15 cellular contexts compared by ENCODE assay signal in the genomic region with DNA sequence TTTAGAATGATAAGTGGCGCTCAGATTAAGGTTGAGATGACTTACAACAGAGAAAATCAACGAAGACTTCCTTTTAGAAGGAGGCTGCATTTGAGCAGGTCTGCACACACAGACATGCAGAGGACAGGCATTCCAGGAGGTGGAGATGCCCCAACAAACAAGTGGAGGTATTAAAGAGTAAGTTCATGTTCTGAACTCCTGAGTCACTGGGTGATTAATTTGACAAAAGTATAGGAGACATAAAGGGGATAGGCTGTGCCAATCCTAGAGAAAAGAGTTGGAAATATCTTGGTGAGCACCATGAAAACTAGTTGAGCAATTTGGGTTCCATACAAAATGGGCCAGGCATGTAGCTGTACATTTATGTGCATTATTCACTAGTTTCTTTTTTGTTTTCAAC. TPM values are rescaled to one million over a fixed set of nuclear protein-coding genes. Genes with fewer than 3 reads are reported as not detected.
DNase-seq lines count a peak whose midpoint lies in the region; TF ChIP-seq lines count a peak whose summit lies in the region.
"Had no signal": no experiment of that assay in that cellular context is flagged by ENCODE, and none has a peak within 500 bp of the region (broad histone marks: within the 10 kb centered on the region; RNA-seq: fewer than 3 reads in every experiment).

No MANE protein-coding gene starts in this region.

- peak overlapping the region; percentile 71 for H3K27ac Mint-ChIP-seq in activated naive CD4-positive, alpha-beta T cell treated with anti-CD3 and anti-CD28 coated beads for 36 hours
- H3K27ac Mint-ChIP-seq in activated naive CD4-positive, alpha-beta T cell treated with anti-CD3 and anti-CD28 coated beads, Interleukin-2, amount 10 ng/mL, durations not matched to agents 7 days and 5 days: no peak overlapping the region
- peak overlapping the region; percentile 59 for H3K27ac Mint-ChIP-seq in activated CD4-positive, alpha-beta memory T cell treated with anti-CD3 and anti-CD28 coated beads, Interleukin-2, amount 10 ng/mL, durations not matched to agents 7 days and 5 days
- H3K27ac Mint-ChIP-seq in type B pancreatic cell: no peak overlapping the region
- H3K27ac Mint-ChIP-seq: CD8-positive, alpha-beta T cell had no signal

- H3K27ac ChIP-seq in SJCRH30 (no peak overlapping the region), A673 (ENCODE audit: low read depth, low read length, poor library complexity, severe bottlenecking) (no peak overlapping the region)
- H3K27ac ChIP-seq: GM23248 had no signal

- H3K4me1 Mint-ChIP-seq in activated naive CD4-positive, alpha-beta T cell treated with anti-CD3 and anti-CD28 coated beads for 36 hours (ENCODE audit: low read depth): peaks cover 37% of the 10 kb centered on the region
- peaks cover 68% of the 10 kb centered on the region for H3K4me1 Mint-ChIP-seq in activated naive CD4-positive, alpha-beta T cell treated with anti-CD3 and anti-CD28 coated beads, Interleukin-2, amount 10 ng/mL, durations not matched to agents 7 days and 5 days
- peaks cover 65% of the 10 kb centered on the region for H3K4me1 Mint-ChIP-seq in activated CD4-positive, alpha-beta memory T cell treated with anti-CD3 and anti-CD28 coated beads, Interleukin-2, amount 10 ng/mL, durations not matched to agents 7 days and 5 days
- peaks cover 10% of the 10 kb centered on the region for H3K4me1 Mint-ChIP-seq in type B pancreatic cell (ENCODE audit: unreplicated experiment)

- H3K27me3 ChIP-seq in SJCRH30 (no peaks in the 10 kb centered on the region), A673 (replicated peaks; ENCODE audit: insufficient read depth, low read depth, low read length, poor library complexity) (no peaks in the 10 kb centered on the region)
- H3K27me3 ChIP-seq: BE2C had no signal

- H3K36me3 ChIP-seq in SJCRH30 (no peaks in the 10 kb centered on the region), A673 (ENCODE audit: insufficient read depth, low read length, poor library complexity, severe bottlenecking) (no peaks in the 10 kb centered on the region)
- H3K36me3 ChIP-seq: BE2C had no signal

- POLR2A ChIA-PET in activated CD4-positive, alpha-beta memory T cell treated with anti-CD3 and anti-CD28 coated beads, Interleukin-2, amount 10 ng/mL, durations not matched to agents 7 days and 5 days (lab: Charles Lee): interaction anchor here (1.5 to 3.6 kb wide), 3 partner anchors 20 to 33 kb away, joined by 6 to 41 read pairs (median 6); a partner anchor contains a TSS
- POLR2A ChIA-PET in A673 (lab: Charles Lee; ENCODE audit: low non-redundant PET): no interaction called here

- no peak overlapping the region for H3K4me3 Mint-ChIP-seq in activated naive CD4-positive, alpha-beta T cell treated with anti-CD3 and anti-CD28 coated beads for 36 hours
- H3K4me3 Mint-ChIP-seq in activated naive CD4-positive, alpha-beta T cell treated with anti-CD3 and anti-CD28 coated beads, Interleukin-2, amount 10 ng/mL, durations not matched to agents 7 days and 5 days: no peak overlapping the region
- no peak overlapping the region for H3K4me3 Mint-ChIP-seq in activated CD4-positive, alpha-beta memory T cell treated with anti-CD3 and anti-CD28 coated beads, Interleukin-2, amount 10 ng/mL, durations not matched to agents 7 days and 5 days
- no peak overlapping the region for H3K4me3 Mint-ChIP-seq in type B pancreatic cell
- H3K4me3 Mint-ChIP-seq: CD8-positive, alpha-beta T cell had no signal

- H3K36me3 Mint-ChIP-seq in activated naive CD4-positive, alpha-beta T cell treated with anti-CD3 and anti-CD28 coated beads for 36 hours (ENCODE audit: low read depth): no peaks in the 10 kb centered on the region
- peaks cover 15% of the 10 kb centered on the region for H3K36me3 Mint-ChIP-seq in activated naive CD4-positive, alpha-beta T cell treated with anti-CD3 and anti-CD28 coated beads, Interleukin-2, amount 10 ng/mL, durations not matched to agents 7 days and 5 days
- H3K36me3 Mint-ChIP-seq in activated CD4-positive, alpha-beta memory T cell treated with anti-CD3 and anti-CD28 coated beads, Interleukin-2, amount 10 ng/mL, durations not matched to agents 7 days and 5 days (ENCODE audit: low read depth): peaks cover 12% of the 10 kb centered on the region
- H3K36me3 Mint-ChIP-seq in type B pancreatic cell: no peaks in the 10 kb centered on the region
- H3K36me3 Mint-ChIP-seq: CD8-positive, alpha-beta T cell had no signal

- CTCF ChIA-PET in activated naive CD4-positive, alpha-beta T cell treated with anti-CD3 and anti-CD28 coated beads for 36 hours (lab: Charles Lee): interaction anchor here (0.6 to 1.3 kb wide), 2 partner anchors 21 to 38 kb away, joined by 3 read pairs; no protein-coding TSS in a partner anchor
- CTCF ChIA-PET in activated naive CD4-positive, alpha-beta T cell treated with anti-CD3 and anti-CD28 coated beads, Interleukin-2, amount 10 ng/mL, durations not matched to agents 7 days and 5 days (lab: Charles Lee): no interaction called here
- CTCF ChIA-PET in activated CD4-positive, alpha-beta memory T cell treated with anti-CD3 and anti-CD28 coated beads, Interleukin-2, amount 10 ng/mL, durations not matched to agents 7 days and 5 days (lab: Charles Lee): interaction anchor here (2.6 kb wide), 1 partner anchor 39 kb away, joined by 6 read pairs; no protein-coding TSS in a partner anchor
- CTCF ChIA-PET in A673 (lab: Charles Lee): no interaction called here

- H3K4me1 ChIP-seq in SJCRH30 (no peaks in the 10 kb centered on the region), A673 (ENCODE audit: insufficient read depth, low read length, poor library complexity, severe bottlenecking) (peaks cover 14% of the 10 kb centered on the region)
- H3K4me1 ChIP-seq: BE2C had no signal

- H3K9me3 ChIP-seq in SJCRH30 (replicated peaks) (no peaks in the 10 kb centered on the region), A673 (ENCODE audit: low read depth, low read length, poor library complexity, severe bottlenecking) (no peaks in the 10 kb centered on the region)
- H3K9me3 ChIP-seq: BE2C had no signal

- TF ChIP-seq CTCF in epithelial cell of esophagus (IDR thresholded peaks at IDR 0.05; ENCODE audit: insufficient read depth, low read depth, low read length, missing control alignments) (peak; percentile 26), type B pancreatic cell (conservative IDR thresholded peaks at IDR 0.05) (no peak), A673 (conservative IDR thresholded peaks at IDR 0.05; ENCODE audit: low read depth, low read length) (no peak)

- no peak overlapping the region for H3K4me3 ChIP-seq in epithelial cell of esophagus (ENCODE audit: low read length)
- no peak overlapping the region for H3K4me3 ChIP-seq in SJCRH30
- H3K4me3 ChIP-seq in A673 (ENCODE audit: low read depth, low read length, poor library complexity, severe bottlenecking): no peak overlapping the region
- H3K4me3 ChIP-seq: GM23248 had no signal

- H3K9me3 Mint-ChIP-seq in activated naive CD4-positive, alpha-beta T cell treated with anti-CD3 and anti-CD28 coated beads for 36 hours: no peaks in the 10 kb centered on the region
- H3K9me3 Mint-ChIP-seq in activated naive CD4-positive, alpha-beta T cell treated with anti-CD3 and anti-CD28 coated beads, Interleukin-2, amount 10 ng/mL, durations not matched to agents 7 days and 5 days: peaks cover 6% of the 10 kb centered on the region
- no peaks in the 10 kb centered on the region for H3K9me3 Mint-ChIP-seq in activated CD4-positive, alpha-beta memory T cell treated with anti-CD3 and anti-CD28 coated beads, Interleukin-2, amount 10 ng/mL, durations not matched to agents 7 days and 5 days
- no peaks in the 10 kb centered on the region for H3K9me3 Mint-ChIP-seq in type B pancreatic cell
- H3K9me3 Mint-ChIP-seq: CD8-positive, alpha-beta T cell had no signal

- intact Hi-C loops in activated naive CD4-positive, alpha-beta T cell treated with anti-CD3 and anti-CD28 coated beads for 36 hours (cut with micrococcal nuclease): no loop called here
- intact Hi-C loops in A673 (cut with micrococcal nuclease; ENCODE audit: unreplicated experiment): no loop called here

- DNase-seq in activated naive CD4-positive, alpha-beta T cell treated with anti-CD3 and anti-CD28 coated beads for 36 hours: no peak
- DNase-seq in activated naive CD4-positive, alpha-beta T cell treated with anti-CD3 and anti-CD28 coated beads, Interleukin-2, amount 10 ng/mL, durations not matched to agents 7 days and 5 days: no peak
- no peak for DNase-seq in activated CD4-positive, alpha-beta memory T cell treated with anti-CD3 and anti-CD28 coated beads, Interleukin-2, amount 10 ng/mL, durations not matched to agents 7 days and 5 days
- peak; percentile 67 for DNase-seq in epithelial cell of esophagus (ENCODE audit: low read depth)
- no peak for DNase-seq in SJCRH30
- DNase-seq in type B pancreatic cell (ENCODE audit: extremely low spot score, unreplicated experiment): no peak
- DNase-seq in A673 (ENCODE audit: low spot score): no peak
- DNase-seq: BE2C; CD8-positive, alpha-beta T cell; GM23248; MV-4-11; NCI-H1436; NCI-H2029 treated with DMSO at 0.1 percent for 48 hours; NCI-H510A; NCI-H82 had no signal

- BruUV-seq in A673 (replicated peaks; lab: Mats Ljungman, UMichigan): no TSS peak

- no peaks in the 10 kb centered on the region for H3K27me3 Mint-ChIP-seq in activated naive CD4-positive, alpha-beta T cell treated with anti-CD3 and anti-CD28 coated beads for 36 hours (ENCODE audit: low read depth)
- no peaks in the 10 kb centered on the region for H3K27me3 Mint-ChIP-seq in activated naive CD4-positive, alpha-beta T cell treated with anti-CD3 and anti-CD28 coated beads, Interleukin-2, amount 10 ng/mL, durations not matched to agents 7 days and 5 days
- no peaks in the 10 kb centered on the region for H3K27me3 Mint-ChIP-seq in activated CD4-positive, alpha-beta memory T cell treated with anti-CD3 and anti-CD28 coated beads, Interleukin-2, amount 10 ng/mL, durations not matched to agents 7 days and 5 days
- H3K27me3 Mint-ChIP-seq in type B pancreatic cell: peaks cover 3% of the 10 kb centered on the region

RNA-seq across cellular contexts. Expression of a gene that starts 33.5 kb away (rescaled TPM):
- 100 to 1,000 TPM in 1 of 2 experiments, 10 to 100 TPM in 1; 98.9 to 101 TPM for total RNA-seq in activated naive CD4-positive, alpha-beta T cell treated with anti-CD3 and anti-CD28 coated beads for 36 hours
- total RNA-seq in activated CD4-positive, alpha-beta memory T cell treated with anti-CD3 and anti-CD28 coated beads, Interleukin-2, amount 10 ng/mL, durations not matched to agents 7 days and 5 days: 10 to 100 TPM; 30.4 to 33.4 TPM
- total RNA-seq in SJCRH30 (2014; rRNA removed; shearing (Covaris generic)): 0.65 and 0.76 TPM in 2 replicates
- 27.3 and 32.4 TPM in 2 replicates for total RNA-seq in type B pancreatic cell (ENCODE audit: low replicate concordance)
- total RNA-seq in A673 (2021): 30.3 and 31.7 TPM in 2 replicates

Comparison
In these comparisons a context has a peak if more than half of its experiments do, and no peak if none do; other contexts are left out.
1. H3K27ac Mint-ChIP-seq: peak in activated naive CD4-positive, alpha-beta T cell treated with anti-CD3 and anti-CD28 coated beads for 36 hours (single experiment) and activated CD4-positive, alpha-beta memory T cell treated with anti-CD3 and anti-CD28 coated beads, Interleukin-2, amount 10 ng/mL, durations not matched to agents 7 days and 5 days (single experiment); none in activated naive CD4-positive, alpha-beta T cell treated with anti-CD3 and anti-CD28 coated beads, Interleukin-2, amount 10 ng/mL, durations not matched to agents 7 days and 5 days (single experiment) and type B pancreatic cell (single experiment).
2. CTCF ChIA-PET loops: an anchor here in activated naive CD4-positive, alpha-beta T cell treated with anti-CD3 and anti-CD28 coated beads for 36 hours (0.6 to 1.3 kb wide) and activated CD4-positive, alpha-beta memory T cell treated with anti-CD3 and anti-CD28 coated beads, Interleukin-2, amount 10 ng/mL, durations not matched to agents 7 days and 5 days (2.6 kb wide); none called in activated naive CD4-positive, alpha-beta T cell treated with anti-CD3 and anti-CD28 coated beads, Interleukin-2, amount 10 ng/mL, durations not matched to agents 7 days and 5 days and A673.
3. RNA of a gene that starts 33.5 kb away (total RNA-seq): 98.9 to 101 TPM in activated naive CD4-positive, alpha-beta T cell treated with anti-CD3 and anti-CD28 coated beads for 36 hours, 30.4 to 33.4 TPM in activated CD4-positive, alpha-beta memory T cell treated with anti-CD3 and anti-CD28 coated beads, Interleukin-2, amount 10 ng/mL, durations not matched to agents 7 days and 5 days, 30.3 to 31.7 TPM in A673 and 27.3 to 32.4 TPM in type B pancreatic cell; 0.65 to 0.76 TPM in SJCRH30; every median in the first group is over 10 times any median in the second.